Comparison of ENCODE assay signal across 18 cellular contexts in the genomic region with DNA sequence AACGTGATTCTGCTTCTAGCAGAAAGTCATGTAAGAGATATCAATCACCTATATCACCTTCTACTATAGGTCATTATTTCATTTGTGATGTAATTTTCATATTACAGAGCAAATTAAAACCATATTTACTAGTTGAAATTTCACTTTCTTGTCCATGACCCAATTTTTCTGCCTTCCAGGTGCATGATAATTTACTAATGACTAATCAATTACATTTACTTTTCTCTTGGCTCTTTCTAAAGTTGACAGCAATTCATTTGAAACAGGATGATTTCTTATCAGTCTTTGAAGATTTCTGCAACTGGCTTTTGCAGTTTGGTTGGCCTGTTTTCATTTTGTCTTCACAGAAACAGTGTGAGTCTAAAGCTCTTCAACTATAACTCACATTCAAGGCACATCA.
A peak's percentile ranks its signal among the peaks of the same experiment; 100 is the strongest.
DNase-seq lines count a peak whose midpoint lies in the region; ATAC-seq and TF ChIP-seq lines count a peak whose summit lies in the region.
"Had no signal": no experiment of that assay in that cellular context is flagged by ENCODE, and none has a peak within 500 bp of the region (broad histone marks: within the 10 kb centered on the region; RNA-seq: fewer than 3 reads in every experiment).

No MANE protein-coding gene starts in this region.

- H3K36me3 Mint-ChIP-seq in HFFc6 (ENCODE audit: low read depth) = peaks cover 9% of the 10 kb centered on the region; the same call in 1 of the 2 replicates

- H3K27me3 ChIP-seq in ACC112 (ENCODE audit: insufficient read depth, low read length) = no peaks in the 10 kb centered on the region
- H3K27me3 ChIP-seq in brain microvascular endothelial cell (replicated peaks) = no peaks in the 10 kb centered on the region
- H3K27me3 ChIP-seq in osteoblast (ENCODE audit: insufficient read depth, low read length) = no peaks in the 10 kb centered on the region
- H3K27me3 ChIP-seq: BLaER1 had no signal

- H3K4me3 Mint-ChIP-seq in HFFc6 = 0 out of 2 replicates have a peak overlapping the region, but pooled peaks have one; percentile 30
- H3K4me3 Mint-ChIP-seq: CD8-positive, alpha-beta T cell; GM23338 had no signal

- in situ Hi-C loops in brain microvascular endothelial cell (cut with HindIII; ENCODE audit: low pct_ligation_motif_present, low sequenced_read_pairs) = no loop called here

- H3K36me3 ChIP-seq in ACC112 (ENCODE audit: insufficient read depth, low read length) = peaks cover 18% of the 10 kb centered on the region
- H3K36me3 ChIP-seq in brain microvascular endothelial cell (replicated peaks) = no peaks in the 10 kb centered on the region
- H3K36me3 ChIP-seq in osteoblast (ENCODE audit: insufficient read depth, low read length) = peaks cover 26% of the 10 kb centered on the region

- H3K4me1 ChIP-seq in ACC112 (ENCODE audit: control insufficient read depth, insufficient read depth, low read length, unreplicated experiment) (peaks cover 15% of the 10 kb centered on the region), osteoblast (ENCODE audit: insufficient read depth, low read length) (peaks cover 16% of the 10 kb centered on the region)
- H3K4me1 ChIP-seq: BLaER1 had no signal

- no peaks in the 10 kb centered on the region for H4K20me1 ChIP-seq in osteoblast (ENCODE audit: insufficient read depth, low read length)
- H4K20me1 ChIP-seq: BLaER1 had no signal

- no peak for TF ChIP-seq CTCF in HFFc6 (IDR thresholded peaks at IDR 0.05)
- TF ChIP-seq CTCF in brain microvascular endothelial cell (IDR thresholded peaks at IDR 0.05; ENCODE audit: low read depth, low read length, missing control alignments) = no peak
- TF ChIP-seq CTCF in osteoblast (IDR thresholded peaks at IDR 0.05; ENCODE audit: extremely low read depth, low read depth, low read length) = no peak

- H3K27ac ChIP-seq in ACC112 (ENCODE audit: low read depth, low read length) (peak overlapping the region; percentile 21), brain microvascular endothelial cell (peak overlapping the region; percentile 63), osteoblast (ENCODE audit: low read depth, low read length) (peak overlapping the region; percentile 43)
- H3K27ac ChIP-seq: BLaER1 had no signal

- peak overlapping the region; percentile 86 for H3K27ac Mint-ChIP-seq in HFFc6
- H3K27ac Mint-ChIP-seq: CD8-positive, alpha-beta T cell; GM23338 had no signal

- H3K9me3 Mint-ChIP-seq in HFFc6 = no peaks in the 10 kb centered on the region
- H3K9me3 Mint-ChIP-seq: CD8-positive, alpha-beta T cell; GM23338 had no signal

- no peaks in the 10 kb centered on the region for H3K27me3 Mint-ChIP-seq in HFFc6 (ENCODE audit: insufficient read depth)

- H3K9me3 ChIP-seq in osteoblast (ENCODE audit: low read depth, low read length) = no peaks in the 10 kb centered on the region
- H3K9me3 ChIP-seq: BLaER1 had no signal

- no peak for ATAC-seq in GM19324 (IDR thresholded peaks at IDR 0.05; ENCODE audit: low FRiP score, unreplicated experiment)
- ATAC-seq: CD8-positive, alpha-beta T cell; GM12878; GM23338; HepG2 had no signal

- H3K79me2 ChIP-seq in ACC112 (ENCODE audit: control insufficient read depth, insufficient read depth, low read length, unreplicated experiment) (no peaks in the 10 kb centered on the region), osteoblast (ENCODE audit: insufficient read depth, low read length) (no peaks in the 10 kb centered on the region)

- H3K4me1 Mint-ChIP-seq in HFFc6 (ENCODE audit: low read depth) = peaks cover 34% of the 10 kb centered on the region
- H3K4me1 Mint-ChIP-seq: GM23338 had no signal

- DNase-seq in HFFc6 = no peak
- no peak for DNase-seq in brain microvascular endothelial cell
- no peak for DNase-seq in osteoblast (ENCODE audit: insufficient read length, low spot score, missing footprints)
- no peak for DNase-seq in HuH-7 (ENCODE audit: low spot score)
- DNase-seq in midbrain (lab: John Stamatoyannopoulos, UW) = no peak
- DNase-seq in foreskin melanocyte = no peak
- DNase-seq: CD8-positive, alpha-beta T cell; COR-L47; DMS 273 treated with DMSO at 0.1 percent for 48 hours; DMS53; DND-41; KG1 had no signal

- H2AFZ ChIP-seq in ACC112 (ENCODE audit: low read length, unreplicated experiment) (no peak overlapping the region), osteoblast (ENCODE audit: low read length) (no peak overlapping the region)
- H2AFZ ChIP-seq: GM23338 had no signal

- no peak overlapping the region for H3K4me2 ChIP-seq in osteoblast (ENCODE audit: insufficient read depth, low read length)
- H3K4me2 ChIP-seq: BLaER1, GM23338 had no signal

- H3K4me3 ChIP-seq in ACC112 (ENCODE audit: low read depth, low read length) (no peak overlapping the region), brain microvascular endothelial cell (ENCODE audit: low read depth, low read length) (no peak overlapping the region), osteoblast (ENCODE audit: insufficient read depth, low read length) (no peak overlapping the region)
- H3K4me3 ChIP-seq: BLaER1, GM12878, GM23338 had no signal
